Comparison of ENCODE assay signal across 2 cellular contexts in the genomic region with DNA sequence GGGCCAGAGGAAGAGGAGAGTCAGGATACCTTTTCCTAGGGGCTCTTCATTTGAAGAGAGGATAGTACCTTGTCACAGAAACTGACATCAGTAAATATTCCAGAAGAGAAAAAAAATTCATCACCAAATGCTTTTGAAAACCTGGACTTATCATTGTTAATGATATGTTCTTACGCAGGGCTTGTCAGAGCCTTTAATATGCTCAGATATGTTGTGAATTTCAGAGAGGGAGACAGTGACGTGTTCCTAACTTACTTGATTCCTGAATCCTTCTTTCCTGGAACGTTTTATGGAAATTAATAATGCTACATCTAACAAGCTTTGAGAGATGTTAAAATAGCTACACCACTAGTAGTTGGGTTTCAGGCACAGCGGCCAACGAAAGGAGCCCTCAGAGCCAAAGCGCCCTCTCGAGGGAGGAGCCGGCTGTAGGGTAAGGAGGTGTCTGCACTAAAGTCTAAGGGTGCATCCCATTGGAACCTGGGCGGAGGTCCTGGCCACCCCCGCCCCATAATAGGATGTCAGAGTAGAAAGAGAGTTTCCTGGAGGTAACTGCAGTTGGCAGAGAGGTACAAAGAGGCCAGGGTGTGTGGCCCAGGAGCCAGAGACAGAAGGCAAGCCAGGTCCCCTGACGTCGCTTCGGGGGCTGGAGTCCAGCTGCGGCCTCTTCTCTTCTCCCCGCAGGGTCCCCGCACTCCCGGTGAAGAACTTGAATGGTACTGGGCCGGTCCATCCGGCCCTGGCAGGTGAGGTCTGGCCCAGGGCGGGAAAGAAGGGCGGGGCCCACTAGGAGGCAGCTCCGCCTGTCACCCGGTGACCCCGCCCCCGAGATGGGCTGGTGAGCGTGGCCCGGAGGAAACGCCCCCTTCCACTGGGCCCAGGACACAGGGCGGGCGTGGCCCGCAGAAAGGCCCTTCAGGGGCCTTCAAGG.
TF ChIP-seq lines count a peak whose summit lies in the region.

No MANE protein-coding gene starts in this region.

TF ChIP-seq in HEK293, 187 proteins besides CTCF, POLR2A, EP300 and RAD21:
- peak; percentile 55 for TF ChIP-seq KLF8 (tag by site-specific recombination; IDR thresholded peaks at IDR 0.05)
- TF ChIP-seq, protein P1, sequence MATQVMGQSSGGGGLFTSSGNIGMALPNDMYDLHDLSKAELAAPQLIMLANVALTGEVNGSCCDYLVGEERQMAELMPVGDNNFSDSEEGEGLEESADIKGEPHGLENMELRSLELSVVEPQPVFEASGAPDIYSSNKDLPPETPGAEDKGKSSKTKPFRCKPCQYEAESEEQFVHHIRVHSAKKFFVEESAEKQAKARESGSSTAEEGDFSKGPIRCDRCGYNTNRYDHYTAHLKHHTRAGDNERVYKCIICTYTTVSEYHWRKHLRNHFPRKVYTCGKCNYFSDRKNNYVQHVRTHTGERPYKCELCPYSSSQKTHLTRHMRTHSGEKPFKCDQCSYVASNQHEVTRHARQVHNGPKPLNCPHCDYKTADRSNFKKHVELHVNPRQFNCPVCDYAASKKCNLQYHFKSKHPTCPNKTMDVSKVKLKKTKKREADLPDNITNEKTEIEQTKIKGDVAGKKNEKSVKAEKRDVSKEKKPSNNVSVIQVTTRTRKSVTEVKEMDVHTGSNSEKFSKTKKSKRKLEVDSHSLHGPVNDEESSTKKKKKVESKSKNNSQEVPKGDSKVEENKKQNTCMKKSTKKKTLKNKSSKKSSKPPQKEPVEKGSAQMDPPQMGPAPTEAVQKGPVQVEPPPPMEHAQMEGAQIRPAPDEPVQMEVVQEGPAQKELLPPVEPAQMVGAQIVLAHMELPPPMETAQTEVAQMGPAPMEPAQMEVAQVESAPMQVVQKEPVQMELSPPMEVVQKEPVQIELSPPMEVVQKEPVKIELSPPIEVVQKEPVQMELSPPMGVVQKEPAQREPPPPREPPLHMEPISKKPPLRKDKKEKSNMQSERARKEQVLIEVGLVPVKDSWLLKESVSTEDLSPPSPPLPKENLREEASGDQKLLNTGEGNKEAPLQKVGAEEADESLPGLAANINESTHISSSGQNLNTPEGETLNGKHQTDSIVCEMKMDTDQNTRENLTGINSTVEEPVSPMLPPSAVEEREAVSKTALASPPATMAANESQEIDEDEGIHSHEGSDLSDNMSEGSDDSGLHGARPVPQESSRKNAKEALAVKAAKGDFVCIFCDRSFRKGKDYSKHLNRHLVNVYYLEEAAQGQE (tag by site-specific recombination; IDR thresholded peaks at IDR 0.05), result no peak
- peak; percentile 90 for TF ChIP-seq ZNF239 (tag by site-specific recombination; IDR thresholded peaks at IDR 0.05)
- TF ChIP-seq ZNF121 (tag by site-specific recombination; IDR thresholded peaks at IDR 0.05), result no peak
- TF ChIP-seq GLIS2 (tag by site-specific recombination; IDR thresholded peaks at IDR 0.05), result no peak
- peak; percentile 93 for TF ChIP-seq KLF1 (tag by site-specific recombination; IDR thresholded peaks at IDR 0.05)
- TF ChIP-seq, protein P2, sequence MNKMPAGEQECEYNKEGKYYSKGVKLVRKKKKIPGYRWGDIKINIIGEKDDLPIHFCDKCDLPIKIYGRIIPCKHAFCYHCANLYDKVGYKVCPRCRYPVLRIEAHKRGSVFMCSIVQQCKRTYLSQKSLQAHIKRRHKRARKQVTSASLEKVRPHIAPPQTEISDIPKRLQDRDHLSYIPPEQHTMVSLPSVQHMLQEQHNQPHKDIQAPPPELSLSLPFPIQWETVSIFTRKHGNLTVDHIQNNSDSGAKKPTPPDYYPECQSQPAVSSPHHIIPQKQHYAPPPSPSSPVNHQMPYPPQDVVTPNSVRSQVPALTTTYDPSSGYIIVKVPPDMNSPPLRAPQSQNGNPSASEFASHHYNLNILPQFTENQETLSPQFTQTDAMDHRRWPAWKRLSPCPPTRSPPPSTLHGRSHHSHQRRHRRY (tag by site-specific recombination; IDR thresholded peaks at IDR 0.05), result no peak
- TF ChIP-seq ZNF843 (tag by site-specific recombination; IDR thresholded peaks at IDR 0.05), result no peak
- TF ChIP-seq, protein P3, sequence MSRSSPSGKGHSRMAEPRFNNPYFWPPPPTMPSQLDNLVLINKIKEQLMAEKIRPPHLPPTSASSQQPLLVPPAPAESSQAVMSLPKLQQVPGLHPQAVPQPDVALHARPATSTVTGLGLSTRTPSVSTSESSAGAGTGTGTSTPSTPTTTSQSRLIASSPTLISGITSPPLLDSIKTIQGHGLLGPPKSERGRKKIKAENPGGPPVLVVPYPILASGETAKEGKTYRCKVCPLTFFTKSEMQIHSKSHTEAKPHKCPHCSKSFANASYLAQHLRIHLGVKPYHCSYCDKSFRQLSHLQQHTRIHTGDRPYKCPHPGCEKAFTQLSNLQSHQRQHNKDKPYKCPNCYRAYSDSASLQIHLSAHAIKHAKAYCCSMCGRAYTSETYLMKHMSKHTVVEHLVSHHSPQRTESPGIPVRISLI (tag by site-specific recombination; IDR thresholded peaks at IDR 0.05), result no peak

TF ChIP-seq in WTC11, 78 proteins besides CTCF, POLR2A, EP300 and RAD21:
- TF ChIP-seq JAZF1 (CRISPR knock-in tag; IDR thresholded peaks at IDR 0.05), result no peak
- peak; percentile 59; the same call in 1 of the 2 replicates for TF ChIP-seq SP1 (CRISPR knock-in tag; conservative IDR thresholded peaks at IDR 0.05)
